ENCODE assay signal across 8 cellular contexts in the genomic region with DNA sequence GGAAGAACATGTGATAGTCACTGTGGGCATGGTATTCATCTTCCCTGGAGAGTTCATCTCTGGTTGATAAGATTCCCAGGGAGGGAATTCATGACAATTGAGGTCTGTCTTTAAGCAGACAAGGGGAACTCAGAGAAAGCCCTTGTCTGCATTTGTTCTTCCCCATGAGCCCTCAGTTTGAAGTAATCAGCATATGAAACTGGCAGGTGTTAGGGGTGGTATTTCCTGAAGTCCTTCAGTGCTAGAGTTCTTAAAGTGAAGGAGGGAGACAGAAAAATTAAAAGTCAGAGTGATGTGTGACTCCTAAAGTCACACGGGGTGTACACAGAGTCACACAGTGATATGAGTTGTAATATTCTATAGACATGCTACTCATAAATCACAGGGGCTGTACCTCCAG.
"Had no signal": no experiment of that assay in that cellular context is flagged by ENCODE, and none has a peak within 500 bp of the region (broad histone marks: within the 10 kb centered on the region; RNA-seq: fewer than 3 reads in every experiment).

No MANE protein-coding gene starts in this region.

- H3K9ac ChIP-seq: KMS-11 had no signal

- H3K4me3 ChIP-seq: GM23338 had no signal

- H2AFZ ChIP-seq: GM23338 had no signal

- H3K4me3 Mint-ChIP-seq: GM23338, H9, IgD-negative memory B cell had no signal

- ATAC-seq: GM23338, HepG2 had no signal

- H3K4me2 ChIP-seq: GM23338, KMS-11 had no signal

- DNase-seq: H9, HCEC 1CT, KBM-7 had no signal

- H3K27ac Mint-ChIP-seq: GM23338, H9, IgD-negative memory B cell had no signal

- H3K4me1 Mint-ChIP-seq: GM23338 had no signal

- H3K27ac ChIP-seq: HL-60, KMS-11 had no signal
